Comparison of ENCODE assay signal across 14 cellular contexts in genomic region chr1:216961516-216961915, GRCh38.
DNase-seq lines count a peak whose midpoint lies in the region; FAIRE-seq and TF ChIP-seq lines count a peak whose summit lies in the region.
"Had no signal": no experiment of that assay in that cellular context is flagged by ENCODE, and none has a peak within 500 bp of the region (broad histone marks: within the 10 kb centered on the region; RNA-seq: fewer than 3 reads in every experiment).

No MANE protein-coding gene starts in this region.

- TF ChIP-seq CTCF in MCF 10A (IDR thresholded peaks at IDR 0.05; ENCODE audit: unreplicated experiment) (peak; percentile 5), mammary epithelial cell (conservative IDR thresholded peaks at IDR 0.05 in 1 of 2, IDR thresholded peaks at IDR 0.05 in 1 of 2; ENCODE audit: extremely low read depth in 1 of 2, insufficient read depth in 1 of 2, low read depth in 1 of 2, low read length in 2 of 2) (peak in 1 of 2 donors; percentile 24), OCI-LY3 (IDR thresholded peaks at IDR 0.05; ENCODE audit: low read depth, low read length) (peak; percentile 24), bronchial epithelial cell (IDR thresholded peaks at IDR 0.05; ENCODE audit: insufficient read depth, low read length, severe bottlenecking) (no peak)

- no peaks in the 10 kb centered on the region for H3K9me3 ChIP-seq in mammary epithelial cell (replicated peaks; ENCODE audit: insufficient read depth, low read length)
- no peaks in the 10 kb centered on the region for H3K9me3 ChIP-seq in OCI-LY3 (ENCODE audit: insufficient read depth, low read length)

- H3K4me1 ChIP-seq in mammary epithelial cell (ENCODE audit: insufficient read depth, low read length), result no peaks in the 10 kb centered on the region
- no peaks in the 10 kb centered on the region for H3K4me1 ChIP-seq in OCI-LY3 (ENCODE audit: low read length)

- BruUV-seq in MCF 10A (replicated peaks; lab: Mats Ljungman, UMichigan), result no TSS peak
- no TSS peak for BruUV-seq in mammary epithelial cell (replicated peaks; lab: Mats Ljungman, UMichigan)

- H3K4me2 ChIP-seq in mammary epithelial cell (ENCODE audit: insufficient read depth, low read depth, low read length) (no peak overlapping the region), OCI-LY3 (ENCODE audit: low read length) (no peak overlapping the region)

- H3K27me3 ChIP-seq in mammary epithelial cell (ENCODE audit: insufficient read depth, low read length), result no peaks in the 10 kb centered on the region
- H3K27me3 ChIP-seq in OCI-LY3 (ENCODE audit: low read depth, low read length), result no peaks in the 10 kb centered on the region
- H3K27me3 ChIP-seq in bronchial epithelial cell (ENCODE audit: control insufficient read depth, insufficient read depth, low read length), result no peaks in the 10 kb centered on the region

- no peak overlapping the region for H3K4me3 Mint-ChIP-seq in MCF 10A (ENCODE audit: unreplicated experiment)
- H3K4me3 Mint-ChIP-seq: CD4-positive, alpha-beta T cell had no signal

- no peaks in the 10 kb centered on the region for H3K4me1 Mint-ChIP-seq in MCF 10A (ENCODE audit: insufficient read depth, unreplicated experiment)

- POLR2A ChIA-PET in MCF 10A (lab: Yijun Ruan, JAX), result no interaction called here

- H3K4me3 ChIP-seq in mammary epithelial cell (replicated peaks in 1 of 3; ENCODE audit: insufficient read depth in 1 of 3, low read depth in 2 of 3, low read length in 3 of 3) (no peak overlapping the region), OCI-LY3 (ENCODE audit: low read length) (no peak overlapping the region), bronchial epithelial cell (ENCODE audit: low read depth, low read length) (no peak overlapping the region)

- 68% methylated on average over 3 of the region's 3 CpGs for WGBS in mammary epithelial cell (ENCODE audit: low coverage, missing lambda C conversion rate)

- dilution Hi-C loops in mammary epithelial cell (cut with HindIII; ENCODE audit: low sequenced_read_pairs), result no loop called here

- CTCF ChIA-PET in MCF 10A (lab: Yijun Ruan, JAX), result interaction anchor here (0.5 to 2.0 kb wide), 18 partner anchors 9 to 1327 kb away, joined by 3 to 14 read pairs (median 3); no protein-coding TSS in a partner anchor
- CTCF ChIA-PET in mammary epithelial cell (lab: Charles Lee; ENCODE audit: low non-redundant PET), result no interaction called here

- H3K27ac ChIP-seq in mammary epithelial cell (ENCODE audit: insufficient read depth, low read depth, low read length), result no peak overlapping the region
- H3K27ac ChIP-seq in OCI-LY3 (ENCODE audit: low read length), result no peak overlapping the region

- H3K27ac Mint-ChIP-seq in MCF 10A (ENCODE audit: low read depth, unreplicated experiment), result no peak overlapping the region
- H3K27ac Mint-ChIP-seq: CD4-positive, alpha-beta T cell had no signal

- intact Hi-C loops in MCF 10A (cut with micrococcal nuclease) (loop anchor here (1.0 to 5.0 kb wide), 5 partner anchors 209 to 1210 kb away; no protein-coding TSS in a partner anchor), mammary epithelial cell (cut with micrococcal nuclease) (loop anchor here (1.0 to 10.0 kb wide), 4 partner anchors 59 to 1213 kb away; no protein-coding TSS in a partner anchor)

- H4K20me1 ChIP-seq in mammary epithelial cell (ENCODE audit: insufficient read depth, low read length) (no peaks in the 10 kb centered on the region), OCI-LY3 (ENCODE audit: insufficient read depth, low read length) (no peaks in the 10 kb centered on the region)

- H3K79me2 ChIP-seq in mammary epithelial cell (ENCODE audit: insufficient read depth, low read length) (no peaks in the 10 kb centered on the region), OCI-LY3 (ENCODE audit: low read length) (no peaks in the 10 kb centered on the region)

- in situ Hi-C loops in mammary epithelial cell (cut with MboI; ENCODE audit: low sequenced_read_pairs in 2 of 2), result no loop called here

- H2AFZ ChIP-seq in mammary epithelial cell (ENCODE audit: low read depth, low read length) (no peak overlapping the region), OCI-LY3 (ENCODE audit: low read depth, low read length) (no peak overlapping the region)

- H3K27me3 Mint-ChIP-seq in MCF 10A (ENCODE audit: insufficient read depth, unreplicated experiment), result no peaks in the 10 kb centered on the region
- H3K27me3 Mint-ChIP-seq: CD4-positive, alpha-beta T cell had no signal

- peaks cover 11% of the 10 kb centered on the region for H3K9me3 Mint-ChIP-seq in MCF 10A (ENCODE audit: unreplicated experiment)

- DNase-seq in MCF 10A (ENCODE audit: unreplicated experiment), result no peak
- no peak for DNase-seq in mammary epithelial cell
- DNase-seq in bronchial epithelial cell (ENCODE audit: low read depth), result peak; percentile 27
- no peak for DNase-seq in HTR-8/SVneo (ENCODE audit: insufficient read length, low spot score)
- DNase-seq in activated T-cell treated with anti-CD3 and anti-CD28 coated beads for 4 hours, result no peak
- no peak for DNase-seq in putamen (ENCODE audit: low spot score)
- DNase-seq: AML-193; Calu3; CD4-positive, alpha-beta T cell; NCI-H187 treated with DMSO at 0.1 percent for 48 hours; NCI-H524 treated with DMSO at 0.1 percent for 48 hours; NK-92 treated with Interleukin-12 subunit alpha and Interleukin-12 subunit beta, amount 100 ng/mL, for 24 hours; Right ventricle myocardium superior had no signal

- H3K9ac ChIP-seq in mammary epithelial cell (ENCODE audit: insufficient read depth, low read length) (no peak overlapping the region), OCI-LY3 (ENCODE audit: low read length) (no peak overlapping the region)

- H3K36me3 ChIP-seq in mammary epithelial cell (ENCODE audit: insufficient read depth, low read length) (no peaks in the 10 kb centered on the region), OCI-LY3 (replicated peaks; ENCODE audit: low read depth, low read length) (no peaks in the 10 kb centered on the region), bronchial epithelial cell (ENCODE audit: control insufficient read depth, insufficient read depth, low read length) (no peaks in the 10 kb centered on the region)

- no peak for FAIRE-seq in bronchial epithelial cell (lab: Jason Lieb, UNC)
- FAIRE-seq in HTR-8/SVneo (lab: Jason Lieb, UNC), result no peak

- H3K36me3 Mint-ChIP-seq in MCF 10A (ENCODE audit: insufficient read depth, unreplicated experiment), result no peaks in the 10 kb centered on the region
